Comparison of ENCODE assay signal across 22 cellular contexts in genomic region chr5:2001300-2001699, GRCh38.
"Had no signal": no experiment of that assay in that cellular context is flagged by ENCODE, and none has a peak within 500 bp of the region (broad histone marks: within the 10 kb centered on the region; RNA-seq: fewer than 3 reads in every experiment).

No MANE protein-coding gene starts in this region.

- DNase-seq: effector memory CD8-positive, alpha-beta T cell; esophagus squamous epithelium; foreskin fibroblast; glutamatergic neuron; left ventricle myocardium inferior; mesendoderm; naive B cell; occipital lobe; psoas muscle; retina; right lobe of liver; stimulated activated CD4-positive, alpha-beta T cell treated with anti-CD3 and anti-CD28 coated beads, Interleukin-4, amount 100 ng/mL, for 1 hour; stimulated activated CD8-positive, alpha-beta memory T cell treated with anti-CD3 and anti-CD28 coated beads, Interleukin-4, amount 100 ng/mL, for 48 hours; stimulated activated naive CD8-positive, alpha-beta T cell treated with anti-CD3 and anti-CD28 coated beads, Interleukin-15, Interleukin-2, amounts not matched to agents 100 U/mL and 50 U/mL, for 24 hours; tibial artery; upper lobe of left lung had no signal

- H3K27me3 ChIP-seq: right lobe of liver, tibial artery, upper lobe of left lung had no signal

- H3K4me1 Mint-ChIP-seq: naive B cell; nephron; stimulated activated effector memory CD8-positive, alpha-beta T cell treated with anti-CD3 and anti-CD28 coated beads, Interleukin-12 subunit alpha, Interleukin-12 subunit beta, amount 100 ng/mL, for 72 hours had no signal

- H3K4me1 ChIP-seq: gastroesophageal sphincter, left ventricle myocardium inferior, parathyroid adenoma, psoas muscle, right lobe of liver, tibial artery, upper lobe of left lung had no signal

- H3K27ac ChIP-seq: epithelial cell of prostate, esophagus squamous epithelium, gastroesophageal sphincter, left ventricle myocardium inferior, parathyroid adenoma, psoas muscle, right lobe of liver, tibial artery, upper lobe of left lung had no signal

- H3K9ac ChIP-seq: parathyroid adenoma had no signal

- H3K4me3 ChIP-seq: esophagus squamous epithelium, gastroesophageal sphincter, left ventricle myocardium inferior, psoas muscle, right lobe of liver, tibial artery, upper lobe of left lung had no signal

- H3K27ac Mint-ChIP-seq: dendritic cell treated with granulocyte-macrophage colony-stimulating factor and Interleukin-4, amounts not matched to agents 40 ng/mL and 50 ng/mL, for 4 days; effector memory CD8-positive, alpha-beta T cell; naive B cell; nephron; stimulated activated effector memory CD8-positive, alpha-beta T cell treated with anti-CD3 and anti-CD28 coated beads, Interleukin-12 subunit alpha, Interleukin-12 subunit beta, amount 100 ng/mL, for 72 hours had no signal

- H3K4me3 Mint-ChIP-seq: dendritic cell treated with granulocyte-macrophage colony-stimulating factor and Interleukin-4, amounts not matched to agents 40 ng/mL and 50 ng/mL, for 4 days; effector memory CD8-positive, alpha-beta T cell; naive B cell; nephron; stimulated activated effector memory CD8-positive, alpha-beta T cell treated with anti-CD3 and anti-CD28 coated beads, Interleukin-12 subunit alpha, Interleukin-12 subunit beta, amount 100 ng/mL, for 72 hours had no signal

- H3K36me3 Mint-ChIP-seq: stimulated activated effector memory CD8-positive, alpha-beta T cell treated with anti-CD3 and anti-CD28 coated beads, Interleukin-12 subunit alpha, Interleukin-12 subunit beta, amount 100 ng/mL, for 72 hours had no signal

- H3K36me3 ChIP-seq: esophagus squamous epithelium, gastroesophageal sphincter, left ventricle myocardium inferior, right lobe of liver, tibial artery, upper lobe of left lung had no signal

- H3K27me3 Mint-ChIP-seq: dendritic cell treated with granulocyte-macrophage colony-stimulating factor and Interleukin-4, amounts not matched to agents 40 ng/mL and 50 ng/mL, for 4 days had no signal

- H3K9me3 ChIP-seq: esophagus squamous epithelium, gastroesophageal sphincter, left ventricle myocardium inferior, psoas muscle, right lobe of liver, tibial artery, upper lobe of left lung had no signal
